Comparison of ENCODE assay signal across 1 cellular context in the genomic region with DNA sequence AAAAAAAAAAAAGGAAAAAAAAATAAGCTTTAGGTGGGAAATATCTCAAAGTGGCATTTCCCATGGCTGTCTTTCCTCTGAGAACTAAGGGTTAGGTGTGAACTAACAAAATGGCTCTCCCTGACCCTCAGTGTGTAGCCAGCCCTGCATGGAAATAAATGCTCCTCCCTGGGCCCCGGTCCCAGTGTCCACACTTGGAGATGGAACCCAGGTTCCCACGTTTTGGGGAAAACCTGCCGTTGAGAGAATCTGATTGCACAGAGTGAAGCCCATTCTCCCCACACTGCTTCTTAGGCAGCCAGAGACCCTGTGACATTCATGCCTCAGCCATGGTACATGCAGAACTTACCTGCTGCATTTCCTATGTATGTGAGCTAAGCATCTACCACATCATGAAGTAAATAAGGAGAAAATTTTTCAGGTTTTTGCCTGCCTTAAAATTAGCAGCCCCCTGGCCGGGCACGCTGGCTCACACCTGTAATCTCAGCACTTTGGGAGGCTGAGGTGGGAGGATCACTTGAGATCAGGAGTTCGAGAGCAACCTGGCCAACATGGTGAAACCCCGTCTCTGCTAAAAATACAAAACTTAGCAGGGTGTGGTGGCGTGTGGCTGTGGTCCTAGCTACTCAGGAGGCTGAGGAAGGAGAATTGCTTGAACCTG.
TF ChIP-seq lines count a peak whose summit lies in the region.

No MANE protein-coding gene starts in this region.

TF ChIP-seq in K562, 482 proteins besides CTCF, POLR2A, EP300 and RAD21 (continued from another document):
- TF ChIP-seq, protein P1, sequence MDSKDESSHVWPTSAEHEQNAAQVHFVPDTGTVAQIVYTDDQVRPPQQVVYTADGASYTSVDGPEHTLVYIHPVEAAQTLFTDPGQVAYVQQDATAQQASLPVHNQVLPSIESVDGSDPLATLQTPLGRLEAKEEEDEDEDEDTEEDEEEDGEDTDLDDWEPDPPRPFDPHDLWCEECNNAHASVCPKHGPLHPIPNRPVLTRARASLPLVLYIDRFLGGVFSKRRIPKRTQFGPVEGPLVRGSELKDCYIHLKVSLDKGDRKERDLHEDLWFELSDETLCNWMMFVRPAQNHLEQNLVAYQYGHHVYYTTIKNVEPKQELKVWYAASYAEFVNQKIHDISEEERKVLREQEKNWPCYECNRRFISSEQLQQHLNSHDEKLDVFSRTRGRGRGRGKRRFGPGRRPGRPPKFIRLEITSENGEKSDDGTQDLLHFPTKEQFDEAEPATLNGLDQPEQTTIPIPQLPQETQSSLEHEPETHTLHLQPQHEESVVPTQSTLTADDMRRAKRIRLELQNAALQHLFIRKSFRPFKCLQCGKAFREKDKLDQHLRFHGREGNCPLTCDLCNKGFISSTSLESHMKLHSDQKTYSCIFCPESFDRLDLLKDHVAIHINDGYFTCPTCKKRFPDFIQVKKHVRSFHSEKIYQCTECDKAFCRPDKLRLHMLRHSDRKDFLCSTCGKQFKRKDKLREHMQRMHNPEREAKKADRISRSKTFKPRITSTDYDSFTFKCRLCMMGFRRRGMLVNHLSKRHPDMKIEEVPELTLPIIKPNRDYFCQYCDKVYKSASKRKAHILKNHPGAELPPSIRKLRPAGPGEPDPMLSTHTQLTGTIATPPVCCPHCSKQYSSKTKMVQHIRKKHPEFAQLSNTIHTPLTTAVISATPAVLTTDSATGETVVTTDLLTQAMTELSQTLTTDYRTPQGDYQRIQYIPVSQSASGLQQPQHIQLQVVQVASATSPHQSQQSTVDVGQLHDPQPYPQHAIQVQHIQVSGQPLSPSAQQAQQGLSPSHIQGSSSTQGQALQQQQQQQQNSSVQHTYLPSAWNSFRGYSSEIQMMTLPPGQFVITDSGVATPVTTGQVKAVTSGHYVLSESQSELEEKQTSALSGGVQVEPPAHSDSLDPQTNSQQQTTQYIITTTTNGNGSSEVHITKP (IDR thresholded peaks at IDR 0.05; ENCODE audit: partially characterized antibody), result peak; percentile 50
- no peak for TF ChIP-seq L3MBTL2 (IDR thresholded peaks at IDR 0.05)
TF ChIP-seq in K562: peak in this region for 1.
